Comparison of ENCODE assay signal across 34 cellular contexts in genomic region chr21:30740462-30740861, GRCh38. TPM values are rescaled to one million over a fixed set of nuclear protein-coding genes. Genes with fewer than 3 reads are reported as not detected.
"Had no signal": no experiment of that assay in that cellular context is flagged by ENCODE, and none has a peak within 500 bp of the region (broad histone marks: within the 10 kb centered on the region; RNA-seq: fewer than 3 reads in every experiment).

No MANE protein-coding gene starts in this region.

- H3K4me2 ChIP-seq: neural progenitor cell, smooth muscle cell had no signal

- H3K27ac ChIP-seq: neural progenitor cell, ovary, parathyroid adenoma, psoas muscle, skin epidermis, spleen, suprapubic skin, testis, tibial artery, transverse colon, upper lobe of right lung, uterus had no signal

- H3K27me3 ChIP-seq: neural progenitor cell, ovary, spleen, suprapubic skin, testis, tibial artery, transverse colon, upper lobe of right lung, uterus had no signal

- H3K9ac ChIP-seq: neural progenitor cell, parathyroid adenoma had no signal

- H2AFZ ChIP-seq: neural progenitor cell, parathyroid adenoma had no signal

- DNase-seq: naive thymus-derived CD4-positive, alpha-beta T cell; natural killer cell; occipital lobe; ovary; psoas muscle; right cardiac atrium; spleen; stimulated activated CD4-positive, alpha-beta T cell treated with anti-CD3 and anti-CD28 coated beads, Interleukin-12 subunit alpha, Interleukin-12 subunit beta, amount 100 ng/mL, for 4 hours; stimulated activated CD4-positive, alpha-beta T cell treated with anti-CD3 and anti-CD28 coated beads, Interleukin-1b, Interleukin-23, amount 100 ng/mL, for 48 hours; stimulated activated CD4-positive, alpha-beta T cell treated with anti-CD3 and anti-CD28 coated beads, Interleukin-4, amount 100 ng/mL, for 1 hour; stimulated activated CD4-positive, alpha-beta T cell treated with anti-CD3 and anti-CD28 coated beads, Interleukin-4, amount 100 ng/mL, for 4 hours; stimulated activated CD8-positive, alpha-beta memory T cell treated with anti-CD3 and anti-CD28 coated beads, Interleukin-4, amount 100 ng/mL, for 48 hours; stimulated activated naive CD4-positive, alpha-beta T cell; stimulated activated naive CD8-positive, alpha-beta T cell treated with anti-CD3 and anti-CD28 coated beads, Interleukin-15, amount 100 ng/mL, for 72 hours; stimulated activated naive CD8-positive, alpha-beta T cell treated with anti-CD3 and anti-CD28 coated beads, Interleukin-15, Interleukin-2, amounts not matched to agents 100 U/mL and 50 U/mL, for 24 hours; substantia nigra; testis; tibial artery; transverse colon; upper lobe of right lung; uterus had no signal

- H3K9me3 ChIP-seq: ovary, psoas muscle, suprapubic skin, testis, tibial artery, transverse colon, upper lobe of right lung, uterus had no signal

- ATAC-seq: naive thymus-derived CD4-positive, alpha-beta T cell; natural killer cell; psoas muscle; right cardiac atrium; sciatic nerve; stimulated activated memory B cell treated with anti-CD40 and anti-IgM and Interleukin-4, amounts not matched to agents 10 μg/mL and 1 μg/mL and 100 μg/mL, for 72 hours; stimulated activated naive CD8-positive, alpha-beta T cell treated with anti-CD3 and anti-CD28 coated beads, Interleukin-15, amount 100 ng/mL, for 72 hours; stimulated activated naive CD8-positive, alpha-beta T cell treated with anti-CD3 and anti-CD28 coated beads, Interleukin-15, Interleukin-2, amounts not matched to agents 100 U/mL and 50 U/mL, for 24 hours; upper lobe of right lung had no signal

- H3K4me3 ChIP-seq: neural progenitor cell, ovary, psoas muscle, skin epidermis, smooth muscle cell, spleen, suprapubic skin, testis, tibial artery, transverse colon, upper lobe of right lung, uterus had no signal

- H3K4me1 ChIP-seq: neural progenitor cell, parathyroid adenoma, psoas muscle, spleen, suprapubic skin, testis, tibial artery, transverse colon, upper lobe of right lung, uterus had no signal

- H3K36me3 ChIP-seq: neural progenitor cell, ovary, spleen, suprapubic skin, tibial artery, transverse colon, upper lobe of right lung, uterus had no signal

RNA-seq across cellular contexts. Expression of gene KRTAP21-2, which starts 6.6 kb away (rescaled TPM):
- total RNA-seq: naive thymus-derived CD4-positive, alpha-beta T cell; natural killer cell; occipital lobe; osteoblast; ovary; progenitor cell of endocrine pancreas; psoas muscle; renal cortical epithelial cell; right cardiac atrium; sciatic nerve; smooth muscle cell; spleen; suprapubic skin; transverse colon; upper lobe of right lung; urinary bladder; uterus had no signal
- polyA plus RNA-seq: naive thymus-derived CD4-positive, alpha-beta T cell; neural cell; ovary; psoas muscle; right cardiac atrium; smooth muscle cell; spleen; thymus; urinary bladder had no signal

RNA-seq across cellular contexts. Expression of gene KRTAP21-1, which starts 14.8 kb away (rescaled TPM):
- total RNA-seq: naive thymus-derived CD4-positive, alpha-beta T cell; natural killer cell; occipital lobe; osteoblast; ovary; progenitor cell of endocrine pancreas; psoas muscle; renal cortical epithelial cell; right cardiac atrium; sciatic nerve; smooth muscle cell; spleen; suprapubic skin; testis; transverse colon; upper lobe of right lung; urinary bladder; uterus had no signal
- polyA plus RNA-seq: naive thymus-derived CD4-positive, alpha-beta T cell; neural cell; ovary; psoas muscle; right cardiac atrium; smooth muscle cell; spleen; thymus; urinary bladder had no signal

RNA-seq across cellular contexts. Expression of gene KRTAP21-3, which starts 21.9 kb away (rescaled TPM):
- total RNA-seq: naive thymus-derived CD4-positive, alpha-beta T cell; natural killer cell; occipital lobe; osteoblast; ovary; progenitor cell of endocrine pancreas; psoas muscle; renal cortical epithelial cell; right cardiac atrium; sciatic nerve; smooth muscle cell; spleen; suprapubic skin; testis; transverse colon; upper lobe of right lung; urinary bladder; uterus had no signal
- polyA plus RNA-seq: naive thymus-derived CD4-positive, alpha-beta T cell; neural cell; ovary; psoas muscle; right cardiac atrium; smooth muscle cell; spleen; thymus; urinary bladder had no signal
